Comparison of ENCODE assay signal across 1 cellular context in the genomic region with DNA sequence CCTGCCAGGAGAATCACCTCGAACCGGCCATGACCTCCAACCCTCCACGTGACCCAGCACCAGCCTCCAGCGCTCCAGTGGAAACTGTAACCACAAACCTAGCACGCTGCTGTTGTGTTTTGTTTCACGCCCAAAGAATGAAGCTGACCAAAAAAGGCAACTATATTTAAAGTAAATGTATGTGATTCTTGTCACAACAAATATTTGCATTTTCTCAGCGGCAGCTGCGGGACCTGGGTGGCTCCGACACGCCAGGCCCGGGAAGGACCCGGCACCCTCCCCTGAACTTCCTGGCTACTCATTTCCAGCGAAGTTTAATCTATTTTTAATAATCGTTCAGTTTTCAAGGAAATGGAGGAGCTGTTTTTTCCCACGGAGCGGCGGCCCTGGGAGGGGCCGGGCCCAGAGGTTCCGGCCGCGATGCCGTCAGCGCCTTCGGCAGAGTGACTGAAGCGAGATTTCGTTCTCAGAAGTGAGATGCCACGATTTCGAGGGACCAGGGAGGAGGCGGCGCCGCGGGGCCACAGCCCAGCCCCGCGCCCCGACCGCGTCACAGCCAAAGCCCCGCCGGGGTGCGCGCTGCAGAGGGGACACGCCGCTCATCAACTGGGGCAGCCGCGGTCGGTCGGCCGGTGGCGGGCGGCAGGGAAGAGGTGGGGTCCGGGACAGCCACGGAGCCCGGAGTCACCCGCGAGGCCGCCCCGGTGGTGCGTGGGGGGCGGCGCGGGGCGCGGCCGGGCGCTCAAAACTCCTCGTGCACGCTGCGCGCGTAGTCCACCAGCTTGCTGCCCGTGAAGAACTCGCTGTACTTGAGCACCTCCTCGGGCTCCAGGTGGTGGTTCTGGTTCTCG.
TF ChIP-seq lines count a peak whose summit lies in the region.

No MANE protein-coding gene starts in this region.

TF ChIP-seq in HepG2, 621 proteins besides CTCF, POLR2A, EP300 and RAD21:
- TF ChIP-seq ZMYM3 (CRISPR knock-in tag; IDR thresholded peaks at IDR 0.05) (no peak), BHLHE40 (IDR thresholded peaks at IDR 0.05; ENCODE audit: low read length) (no peak), GLMP (CRISPR knock-in tag; IDR thresholded peaks at IDR 0.05; ENCODE audit: borderline replicate concordance) (no peak), TCF7 (IDR thresholded peaks at IDR 0.05; ENCODE audit: low read depth) (no peak), ZNF18 (CRISPR knock-in tag; IDR thresholded peaks at IDR 0.05; ENCODE audit: insufficient replicate concordance) (no peak), SRSF9 (IDR thresholded peaks at IDR 0.05; ENCODE audit: borderline replicate concordance, insufficient read depth, low read depth, low read length, poor library complexity, severe bottlenecking) (no peak), SMAD9 (CRISPR knock-in tag; IDR thresholded peaks at IDR 0.05) (no peak), TOE1 (CRISPR knock-in tag; IDR thresholded peaks at IDR 0.05) (no peak), RBFOX2 (IDR thresholded peaks at IDR 0.05; ENCODE audit: low read depth, low read length) (no peak), ZFP90 (CRISPR knock-in tag; IDR thresholded peaks at IDR 0.05; ENCODE audit: borderline replicate concordance) (no peak)
- TF ChIP-seq, protein P1, sequence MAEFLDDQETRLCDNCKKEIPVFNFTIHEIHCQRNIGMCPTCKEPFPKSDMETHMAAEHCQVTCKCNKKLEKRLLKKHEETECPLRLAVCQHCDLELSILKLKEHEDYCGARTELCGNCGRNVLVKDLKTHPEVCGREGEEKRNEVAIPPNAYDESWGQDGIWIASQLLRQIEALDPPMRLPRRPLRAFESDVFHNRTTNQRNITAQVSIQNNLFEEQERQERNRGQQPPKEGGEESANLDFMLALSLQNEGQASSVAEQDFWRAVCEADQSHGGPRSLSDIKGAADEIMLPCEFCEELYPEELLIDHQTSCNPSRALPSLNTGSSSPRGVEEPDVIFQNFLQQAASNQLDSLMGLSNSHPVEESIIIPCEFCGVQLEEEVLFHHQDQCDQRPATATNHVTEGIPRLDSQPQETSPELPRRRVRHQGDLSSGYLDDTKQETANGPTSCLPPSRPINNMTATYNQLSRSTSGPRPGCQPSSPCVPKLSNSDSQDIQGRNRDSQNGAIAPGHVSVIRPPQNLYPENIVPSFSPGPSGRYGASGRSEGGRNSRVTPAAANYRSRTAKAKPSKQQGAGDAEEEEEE (CRISPR knock-in tag; IDR thresholded peaks at IDR 0.05; ENCODE audit: borderline replicate concordance): no peak
TF ChIP-seq in HepG2: peak in this region for 0.
